In genomic region chr11:40722179-40722795, GRCh38 we compare ENCODE assay signal across 9 cellular contexts.
A peak's percentile ranks its signal among the peaks of the same experiment; 100 is the strongest.
DNase-seq lines count a peak whose midpoint lies in the region; ATAC-seq and TF ChIP-seq lines count a peak whose summit lies in the region.
"Had no signal": no experiment of that assay in that cellular context is flagged by ENCODE, and none has a peak within 500 bp of the region (broad histone marks: within the 10 kb centered on the region; RNA-seq: fewer than 3 reads in every experiment).

No MANE protein-coding gene starts in this region.

- H3K4me3 ChIP-seq in Caco-2 (ENCODE audit: low read depth, low read length) (no peak overlapping the region), kidney epithelial cell (ENCODE audit: low read depth, low read length) (no peak overlapping the region)

- BruUV-seq in Caco-2 (replicated peaks; lab: Mats Ljungman, UMichigan): no TSS peak

- POLR2A ChIA-PET in Caco-2 (lab: Charles Lee): no interaction called here

- DNase-seq in Caco-2 (peak; percentile 49 to 56), HFFc6 (no peak), kidney epithelial cell (ENCODE audit: low read depth) (peak; percentile 1), mesenteric fat pad (ENCODE audit: low spot score) (no peak), SKM-1 treated with dmso at 0.1 percent for 144 hours (lab: John Stamatoyannopoulos, UW; ENCODE audit: unreplicated experiment) (no peak), RKO (ENCODE audit: low spot score) (no peak), cardiac septum (ENCODE audit: low spot score) (no peak)
- DNase-seq: stimulated activated naive CD4-positive, alpha-beta T cell had no signal

- H3K36me3 ChIP-seq in Caco-2 (ENCODE audit: control insufficient read depth, insufficient read depth, low read length): no peaks in the 10 kb centered on the region
- no peaks in the 10 kb centered on the region for H3K36me3 ChIP-seq in kidney epithelial cell (ENCODE audit: control insufficient read depth, insufficient read depth, low read length)

- H3K4me1 Mint-ChIP-seq in Caco-2 (ENCODE audit: low read depth, unreplicated experiment) (no peaks in the 10 kb centered on the region), HFFc6 (ENCODE audit: low read depth) (no peaks in the 10 kb centered on the region)

- peak; percentile 73 to 86 for TF ChIP-seq CTCF in Caco-2 (IDR thresholded peaks at IDR 0.05; ENCODE audit: insufficient read depth in 1 of 2, low read depth in 1 of 2, low read length in 1 of 2, severe bottlenecking in 1 of 2, unreplicated experiment in 1 of 2)
- TF ChIP-seq CTCF in HFFc6 (IDR thresholded peaks at IDR 0.05): peak; percentile 63
- peak; percentile 81 for TF ChIP-seq CTCF in kidney epithelial cell (IDR thresholded peaks at IDR 0.05; ENCODE audit: insufficient read depth, low read length, poor library complexity, severe bottlenecking)

- peaks cover 3% of the 10 kb centered on the region; the same call in 1 of the 2 replicates for H3K9me3 ChIP-seq in Caco-2

- H3K27me3 ChIP-seq in Caco-2 (replicated peaks; ENCODE audit: control insufficient read depth, insufficient read depth, low read length) (no peaks in the 10 kb centered on the region), kidney epithelial cell (ENCODE audit: control insufficient read depth, insufficient read depth, low read length) (no peaks in the 10 kb centered on the region)

- no peaks in the 10 kb centered on the region for H3K4me1 ChIP-seq in Caco-2

- H3K36me3 Mint-ChIP-seq in Caco-2 (ENCODE audit: insufficient read depth, unreplicated experiment) (no peaks in the 10 kb centered on the region), HFFc6 (ENCODE audit: low read depth) (no peaks in the 10 kb centered on the region)

- H3K4me3 Mint-ChIP-seq in Caco-2 (ENCODE audit: unreplicated experiment): no peak overlapping the region
- H3K4me3 Mint-ChIP-seq in HFFc6: no peak overlapping the region

- intact Hi-C loops in Caco-2 (cut with micrococcal nuclease; ENCODE audit: unreplicated experiment): loop anchor here (1.0 to 2.0 kb wide), 2 partner anchors 415 to 479 kb away; no protein-coding TSS in a partner anchor
- intact Hi-C loops in cardiac septum (cut with DNase I): no loop called here

- CTCF ChIA-PET in Caco-2 (lab: Charles Lee): no interaction called here

- no peak overlapping the region for H3K27ac Mint-ChIP-seq in Caco-2 (ENCODE audit: unreplicated experiment)
- H3K27ac Mint-ChIP-seq in HFFc6: no peak overlapping the region

- no peaks in the 10 kb centered on the region for H3K9me3 Mint-ChIP-seq in Caco-2 (ENCODE audit: unreplicated experiment)
- peaks cover 13% of the 10 kb centered on the region; the same call in 1 of the 2 replicates for H3K9me3 Mint-ChIP-seq in HFFc6

- H3K27me3 Mint-ChIP-seq in Caco-2 (ENCODE audit: insufficient read depth, unreplicated experiment) (peaks cover 2% of the 10 kb centered on the region), HFFc6 (ENCODE audit: insufficient read depth) (no peaks in the 10 kb centered on the region)

- ATAC-seq in SK-N-SH treated with all-trans-retinoic acid at 6 μM for 48 hours: peak; percentile 61; the same call in 2 of the 3 replicates

TF ChIP-seq in SK-N-SH treated with all-trans-retinoic acid at 6 μM for 48 hours, 23 proteins besides CTCF, POLR2A, EP300 and RAD21:
- no peak for TF ChIP-seq PPARA (CRISPR knock-in tag; IDR thresholded peaks at IDR 0.05; ENCODE audit: borderline replicate concordance)
- no peak for TF ChIP-seq ISL1 (CRISPR knock-in tag; IDR thresholded peaks at IDR 0.05)
TF ChIP-seq in SK-N-SH treated with all-trans-retinoic acid at 6 μM for 48 hours: peak in this region for 0.

Comparison
In these comparisons a context has a peak if more than half of its experiments do, and no peak if none do; other contexts are left out.
1. DNase-seq: peak in Caco-2 (2 of 2) and kidney epithelial cell (single experiment); none in HFFc6 (single experiment), mesenteric fat pad (single experiment), SKM-1 treated with dmso at 0.1 percent for 144 hours (single experiment), RKO (single experiment) and cardiac septum (single experiment).
2. Peak in every context shown above with its lines, with median percentiles within 50 percentile points of each other: CTCF ChIP-seq.